19 cellular contexts compared by ENCODE assay signal in the genomic region with DNA sequence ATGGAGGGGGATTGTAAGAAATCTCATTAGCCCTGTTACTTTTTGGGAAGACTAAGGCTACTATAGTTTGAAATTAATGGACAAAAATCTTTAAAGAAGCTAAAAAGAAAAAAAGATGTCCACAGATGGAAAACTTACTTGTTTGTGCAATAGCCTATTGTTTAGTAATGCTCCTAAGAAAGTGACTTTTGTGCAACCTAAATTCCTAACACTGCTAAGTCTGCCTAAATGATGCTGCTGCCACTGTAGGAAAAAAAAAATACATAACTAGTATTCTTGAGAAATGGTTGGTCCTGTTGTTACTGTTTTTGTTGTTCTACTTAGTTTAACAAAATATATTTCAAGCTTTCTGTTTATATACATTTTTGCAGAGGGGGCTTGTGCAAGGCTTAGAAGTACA.
DNase-seq lines count a peak whose midpoint lies in the region; TF ChIP-seq lines count a peak whose summit lies in the region.
"Had no signal": no experiment of that assay in that cellular context is flagged by ENCODE, and none has a peak within 500 bp of the region (broad histone marks: within the 10 kb centered on the region; RNA-seq: fewer than 3 reads in every experiment).

No MANE protein-coding gene starts in this region.

- H3K4me2 ChIP-seq in GM23248 (ENCODE audit: unreplicated experiment) (no peak overlapping the region), mesendoderm (ENCODE audit: low read length) (no peak overlapping the region)
- H3K4me2 ChIP-seq: A549 had no signal

- no peak overlapping the region for H2AK5ac ChIP-seq in mesendoderm (ENCODE audit: low read length)

- no peak overlapping the region for H2BK15ac ChIP-seq in mesendoderm (replicated peaks; ENCODE audit: low read depth)

- H3K27me3 ChIP-seq in GM23248 (replicated peaks; ENCODE audit: insufficient read depth) (no peaks in the 10 kb centered on the region), adipocyte (replicated peaks; ENCODE audit: control insufficient read depth, insufficient read depth, low read length) (no peaks in the 10 kb centered on the region), mesendoderm (ENCODE audit: insufficient read depth, low read length, poor library complexity) (no peaks in the 10 kb centered on the region), adrenal gland (no peaks in the 10 kb centered on the region)

- H3K4me1 ChIP-seq in GM23248 (ENCODE audit: insufficient read depth) (peaks cover 31% of the 10 kb centered on the region), adipocyte (ENCODE audit: control insufficient read depth, insufficient read depth, low read length) (peaks cover 49% of the 10 kb centered on the region), mesendoderm (ENCODE audit: control insufficient read depth, low read depth, low read length) (no peaks in the 10 kb centered on the region), adrenal gland (replicated peaks in 1 of 2) (peaks cover 0 to 11% of the 10 kb centered on the region in 2 donors)
- H3K4me1 ChIP-seq: HAP-1 had no signal

- no peaks in the 10 kb centered on the region for H3K9me3 ChIP-seq in GM23248 (ENCODE audit: low read depth)
- no peaks in the 10 kb centered on the region for H3K9me3 ChIP-seq in adipocyte (ENCODE audit: control insufficient read depth, low read length)
- no peaks in the 10 kb centered on the region for H3K9me3 ChIP-seq in adrenal gland (replicated peaks in 1 of 3)
- H3K9me3 ChIP-seq: A549, HAP-1 had no signal

- H3K56ac ChIP-seq in mesendoderm (ENCODE audit: low read length), result no peak overlapping the region

- no peak overlapping the region for H3K23ac ChIP-seq in mesendoderm (ENCODE audit: low read length)

- no peak overlapping the region for H2AFZ ChIP-seq in GM23248

- intact Hi-C loops in adrenal gland (cut with DNase I), result no loop called here

- TF ChIP-seq CTCF in fibroblast of pulmonary artery (IDR thresholded peaks at IDR 0.05; ENCODE audit: low read length, missing control alignments) (no peak), adrenal gland (IDR thresholded peaks at IDR 0.05) (no peak)

- H3K9ac ChIP-seq in GM23248, result no peak overlapping the region
- H3K9ac ChIP-seq in adipocyte (ENCODE audit: low read length), result no peak overlapping the region
- H3K9ac ChIP-seq in mesendoderm (ENCODE audit: low read length), result no peak overlapping the region

- no peaks in the 10 kb centered on the region for H3K36me3 ChIP-seq in GM23248 (ENCODE audit: low read depth)
- no peaks in the 10 kb centered on the region for H3K36me3 ChIP-seq in adipocyte (ENCODE audit: control insufficient read depth, insufficient read depth, low read length, severe bottlenecking)
- H3K36me3 ChIP-seq in mesendoderm (ENCODE audit: control insufficient read depth, insufficient read depth, low read length), result no peaks in the 10 kb centered on the region
- H3K36me3 ChIP-seq in adrenal gland (replicated peaks in 1 of 2), result no peaks in the 10 kb centered on the region
- H3K36me3 ChIP-seq: HAP-1 had no signal

- no peak overlapping the region for H3K4ac ChIP-seq in mesendoderm (ENCODE audit: low read depth, low read length)

- H4K5ac ChIP-seq in mesendoderm (ENCODE audit: low read length), result no peak overlapping the region

- DNase-seq in GM23248 (peak; percentile 30), adipocyte (ENCODE audit: low read depth) (peak; percentile 46), fibroblast of pulmonary artery (ENCODE audit: low read depth) (peak; percentile 59), mesendoderm (no peak), adrenal gland (no peak)
- no peak for DNase-seq in activated CD4-positive, alpha-beta T cell treated with anti-CD3 and anti-CD28 coated beads, Interleukin-2, amount 50 U/mL, for 4 hours
- DNase-seq: 8988T; ACHN; C1 segment of cervical spinal cord; Calu3; CD4-positive, alpha-beta memory T cell; COR-L47; DMS53; DMS79 treated with DMSO at 0.1 percent for 48 hours; GF-D8; GOT3; HFFc6 had no signal

- H3K27ac ChIP-seq in GM23248 (no peak overlapping the region), mesendoderm (ENCODE audit: low read depth, low read length) (no peak overlapping the region), adrenal gland (no peak overlapping the region)

- no peaks in the 10 kb centered on the region for H3K79me1 ChIP-seq in mesendoderm (ENCODE audit: low read length)

- peaks cover 22% of the 10 kb centered on the region for H3F3A ChIP-seq in GM23248 (ENCODE audit: insufficient read depth)

- no peak overlapping the region for H4K8ac ChIP-seq in mesendoderm (ENCODE audit: low read depth, low read length)

- H2BK5ac ChIP-seq in mesendoderm (ENCODE audit: low read length), result no peak overlapping the region

- TF ChIP-seq POLR2A in adrenal gland (IDR thresholded peaks at IDR 0.05), result no peak

- H3K79me2 ChIP-seq in GM23248 (ENCODE audit: insufficient read depth) (no peaks in the 10 kb centered on the region), mesendoderm (ENCODE audit: control insufficient read depth, insufficient read depth, low read length) (no peaks in the 10 kb centered on the region)

- H3K18ac ChIP-seq in mesendoderm (ENCODE audit: low read length), result no peak overlapping the region

- no peaks in the 10 kb centered on the region for H3K9me2 ChIP-seq in GM23248 (ENCODE audit: insufficient read depth)

- no peaks in the 10 kb centered on the region for H4K20me1 ChIP-seq in GM23248 (ENCODE audit: insufficient read depth)

- H3K4me3 ChIP-seq in GM23248, result no peak overlapping the region
- no peak overlapping the region for H3K4me3 ChIP-seq in adipocyte (ENCODE audit: low read length)
- no peak overlapping the region for H3K4me3 ChIP-seq in fibroblast of pulmonary artery (replicated peaks; ENCODE audit: low read depth, low read length)
- no peak overlapping the region for H3K4me3 ChIP-seq in mesendoderm (ENCODE audit: low read length)
- H3K4me3 ChIP-seq in adrenal gland, result no peak overlapping the region
- H3K4me3 ChIP-seq: A549, HAP-1 had no signal

- H2BK120ac ChIP-seq in mesendoderm (ENCODE audit: low read depth, low read length), result no peak overlapping the region

- in situ Hi-C loops in GM23248 (cut with MboI), result no loop called here

Comparison
In these comparisons a context has a peak if more than half of its experiments do, and no peak if none do; other contexts are left out.
1. DNase-seq: peak in GM23248 (single experiment), adipocyte (single experiment) and fibroblast of pulmonary artery (single experiment); none in activated CD4-positive, alpha-beta T cell treated with anti-CD3 and anti-CD28 coated beads, Interleukin-2, amount 50 U/mL, for 4 hours (0 of 2), mesendoderm (single experiment) and adrenal gland (0 of 7).